Comparison of ENCODE assay signal across 20 cellular contexts in the genomic region with DNA sequence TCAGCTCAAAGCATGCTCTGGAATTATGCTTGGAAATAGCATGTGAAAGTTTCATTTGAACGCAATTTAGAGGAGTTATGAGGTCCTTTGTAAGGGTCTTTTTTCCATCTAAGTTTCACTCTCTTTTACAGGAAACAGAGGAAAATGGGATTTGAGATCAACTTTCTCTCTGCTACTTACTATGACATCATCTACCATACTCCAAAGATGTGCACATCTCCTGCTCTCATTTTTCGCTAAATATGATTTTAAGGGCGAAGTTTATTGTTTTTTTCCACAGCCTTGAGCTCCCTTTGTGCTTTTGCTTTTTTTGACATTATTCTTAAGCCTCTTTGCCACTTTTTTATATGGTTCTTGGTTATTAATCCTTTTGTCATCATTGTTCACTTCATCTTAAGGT.
"Had no signal": no experiment of that assay in that cellular context is flagged by ENCODE, and none has a peak within 500 bp of the region (broad histone marks: within the 10 kb centered on the region; RNA-seq: fewer than 3 reads in every experiment).

No MANE protein-coding gene starts in this region.

- DNase-seq: effector memory CD8-positive, alpha-beta T cell; gastrocnemius medialis; heart right ventricle; hypothalamus; islet precursor cell; mammary epithelial cell; naive thymus-derived CD8-positive, alpha-beta T cell; psoas muscle; retina; stimulated activated CD4-positive, alpha-beta T cell treated with anti-CD3 and anti-CD28 coated beads, Interleukin-2, amount 100 ng/mL, for 24 hours; stimulated activated naive CD4-positive, alpha-beta T cell; stomach; substantia nigra; transverse colon had no signal

- H3K27ac Mint-ChIP-seq: dendritic cell treated with granulocyte-macrophage colony-stimulating factor and Interleukin-4, amounts not matched to agents 40 ng/mL and 50 ng/mL, for 4 days; effector memory CD8-positive, alpha-beta T cell; naive thymus-derived CD8-positive, alpha-beta T cell had no signal

- H3K4me3 ChIP-seq: esophagus muscularis mucosa, gastrocnemius medialis, heart right ventricle, psoas muscle, stomach, thoracic aorta, transverse colon had no signal

- H3K4me1 ChIP-seq: gastrocnemius medialis, heart right ventricle, psoas muscle, transverse colon had no signal

- H3K27ac ChIP-seq: epithelial cell of prostate, esophagus muscularis mucosa, gastrocnemius medialis, heart right ventricle, psoas muscle, stomach, thoracic aorta, transverse colon had no signal

- ATAC-seq: effector memory CD8-positive, alpha-beta T cell; gastrocnemius medialis; heart right ventricle; left lobe of liver; naive thymus-derived CD8-positive, alpha-beta T cell; psoas muscle; sciatic nerve had no signal

- H3K9me3 ChIP-seq: esophagus muscularis mucosa, gastrocnemius medialis, heart right ventricle, psoas muscle, stomach, thoracic aorta, transverse colon had no signal

- H3K36me3 ChIP-seq: esophagus muscularis mucosa, gastrocnemius medialis, heart right ventricle, stomach, thoracic aorta, transverse colon had no signal

- H3K27me3 ChIP-seq: esophagus muscularis mucosa, gastrocnemius medialis, heart right ventricle, stomach, transverse colon had no signal

- H3K36me3 Mint-ChIP-seq: naive thymus-derived CD8-positive, alpha-beta T cell had no signal

- H3K4me3 Mint-ChIP-seq: dendritic cell treated with granulocyte-macrophage colony-stimulating factor and Interleukin-4, amounts not matched to agents 40 ng/mL and 50 ng/mL, for 4 days; effector memory CD8-positive, alpha-beta T cell; naive thymus-derived CD8-positive, alpha-beta T cell had no signal

- H3K9me3 Mint-ChIP-seq: effector memory CD8-positive, alpha-beta T cell had no signal
